ENCODE assay signal across 1 cellular context in the genomic region with DNA sequence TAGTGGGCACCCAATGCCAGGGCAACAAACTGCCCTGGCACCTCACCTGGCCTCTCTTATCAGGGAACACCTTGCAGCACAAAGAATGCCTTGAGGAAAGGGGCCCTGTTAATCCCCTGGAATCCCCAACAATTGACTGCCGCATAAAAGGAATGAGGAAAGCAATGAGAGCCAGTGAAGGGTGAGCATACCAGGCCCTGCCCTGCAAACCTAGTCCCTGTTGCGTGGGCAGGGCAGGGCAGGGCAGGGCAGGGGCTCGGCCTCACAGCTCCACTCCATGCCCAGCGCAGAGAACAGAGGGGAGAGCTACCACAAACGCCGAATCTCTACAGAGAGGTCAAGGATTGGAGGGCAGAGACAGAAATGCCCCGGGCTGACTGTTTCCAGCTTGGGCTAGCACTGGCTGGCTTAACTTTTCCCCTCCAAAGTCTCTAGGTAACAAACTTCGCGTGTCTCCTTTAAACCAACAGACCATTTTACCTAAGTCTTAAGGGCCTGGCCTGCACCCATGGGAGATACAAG.
TF ChIP-seq lines count a peak whose summit lies in the region.

No MANE protein-coding gene starts in this region.

TF ChIP-seq in HCT116, 20 proteins besides CTCF, POLR2A, EP300 and RAD21 (continued from another document):
- TF ChIP-seq CEBPB (IDR thresholded peaks at IDR 0.05; ENCODE audit: low read depth): no peak
- TF ChIP-seq, protein P1, sequence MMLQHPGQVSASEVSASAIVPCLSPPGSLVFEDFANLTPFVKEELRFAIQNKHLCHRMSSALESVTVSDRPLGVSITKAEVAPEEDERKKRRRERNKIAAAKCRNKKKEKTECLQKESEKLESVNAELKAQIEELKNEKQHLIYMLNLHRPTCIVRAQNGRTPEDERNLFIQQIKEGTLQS (IDR thresholded peaks at IDR 0.05): no peak
- TF ChIP-seq SIN3A (IDR thresholded peaks at IDR 0.05; ENCODE audit: low read depth): no peak
- no peak for TF ChIP-seq YY1 (IDR thresholded peaks at IDR 0.05; ENCODE audit: extremely low read depth, insufficient replicate concordance, low read depth, low read length)
- no peak for TF ChIP-seq SRF (IDR thresholded peaks at IDR 0.05; ENCODE audit: low read depth)
- no peak for TF ChIP-seq ZFX (IDR thresholded peaks at IDR 0.05)
- no peak for TF ChIP-seq CBX3 (IDR thresholded peaks at IDR 0.05; ENCODE audit: low read depth)
- no peak for TF ChIP-seq SP1 (IDR thresholded peaks at IDR 0.05; ENCODE audit: low read depth)
- TF ChIP-seq POLR2AphosphoS5 (IDR thresholded peaks at IDR 0.05; ENCODE audit: low read depth, low read length): no peak
TF ChIP-seq in HCT116: peak in this region for 0.
